Comparison of ENCODE assay signal across 15 cellular contexts in the genomic region with DNA sequence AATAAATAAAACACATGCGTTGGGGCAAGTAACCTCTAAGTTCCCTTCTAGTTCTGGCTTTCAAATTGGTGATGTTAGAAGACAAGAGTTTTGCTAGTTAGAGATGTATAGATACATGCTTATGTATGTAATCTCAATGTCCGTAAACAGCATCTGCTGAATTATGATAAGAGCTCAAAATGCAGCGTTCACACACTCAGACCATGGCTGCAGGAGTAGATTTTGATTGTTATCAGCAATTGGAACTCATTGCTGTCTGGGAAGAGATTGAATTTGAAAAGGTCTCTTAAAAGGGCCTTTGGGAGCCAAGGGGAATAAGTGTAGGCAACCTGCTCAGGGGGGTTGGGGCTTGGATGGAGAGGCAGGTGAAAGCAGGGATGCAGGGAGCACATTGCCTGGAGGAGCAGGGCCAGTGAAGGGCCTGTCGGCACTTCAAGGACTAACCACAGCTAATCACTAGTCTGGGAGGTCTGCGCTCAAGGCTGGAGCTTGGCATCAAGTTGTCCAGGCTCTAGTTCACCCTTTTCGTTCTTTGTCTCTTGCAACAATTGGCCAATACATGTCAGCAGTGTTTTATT. TPM values are rescaled to one million over a fixed set of nuclear protein-coding genes. Genes with fewer than 3 reads are reported as not detected.
DNase-seq lines count a peak whose midpoint lies in the region; ATAC-seq and TF ChIP-seq lines count a peak whose summit lies in the region.
"Had no signal": no experiment of that assay in that cellular context is flagged by ENCODE, and none has a peak within 500 bp of the region (broad histone marks: within the 10 kb centered on the region; RNA-seq: fewer than 3 reads in every experiment).

No MANE protein-coding gene starts in this region.

- peaks cover 6% of the 10 kb centered on the region for H3K4me1 Mint-ChIP-seq in activated T-cell treated with anti-CD3 and anti-CD28 coated beads, Interleukin-2, amount 50 U/mL, for 4 hours (ENCODE audit: low read depth)
- peaks cover 5% of the 10 kb centered on the region for H3K4me1 Mint-ChIP-seq in activated T-cell treated with anti-CD3 and anti-CD28 coated beads, Interleukin-2, amount 50 U/mL, for 24 hours (ENCODE audit: low read depth)
- H3K4me1 Mint-ChIP-seq in CD14-positive monocyte, result peaks cover 10% of the 10 kb centered on the region

- peak overlapping the region; percentile 36; the same call in 1 of the 2 replicates for H3K9ac ChIP-seq in iPS-20b (ENCODE audit: low read depth, low read length)
- no peak overlapping the region for H3K9ac ChIP-seq in smooth muscle cell (ENCODE audit: low read depth)

- 42% methylated on average over 6 of the region's 6 CpGs for WGBS in smooth muscle cell (ENCODE audit: low lambda C conversion rate)

- H3K36me3 ChIP-seq in iPS-20b (ENCODE audit: insufficient read depth, low read depth, low read length), result no peaks in the 10 kb centered on the region
- H3K36me3 ChIP-seq in smooth muscle cell (ENCODE audit: low read depth), result no peaks in the 10 kb centered on the region
- H3K36me3 ChIP-seq: vagina had no signal

- no peaks in the 10 kb centered on the region for H3K9me3 Mint-ChIP-seq in activated T-cell treated with anti-CD3 and anti-CD28 coated beads, Interleukin-2, amount 50 U/mL, for 4 hours
- H3K9me3 Mint-ChIP-seq in activated T-cell treated with anti-CD3 and anti-CD28 coated beads, Interleukin-2, amount 50 U/mL, for 24 hours, result peaks cover under 1% of the 10 kb centered on the region
- H3K9me3 Mint-ChIP-seq in CD14-positive monocyte, result peaks cover 0 to 3% (median 0%) of the 10 kb centered on the region in 7 donors

- H3K4me2 ChIP-seq in smooth muscle cell, result peak overlapping the region; percentile 91

- no peaks in the 10 kb centered on the region for H4K20me1 ChIP-seq in smooth muscle cell (ENCODE audit: low read depth)

- H3K27ac ChIP-seq in iPS-20b (ENCODE audit: low read length), result no peak overlapping the region
- H3K27ac ChIP-seq in smooth muscle cell (ENCODE audit: low read depth), result no peak overlapping the region
- H3K27ac ChIP-seq: vagina had no signal

- peak overlapping the region; percentile 69 for H3K4me3 Mint-ChIP-seq in activated T-cell treated with anti-CD3 and anti-CD28 coated beads, Interleukin-2, amount 50 U/mL, for 4 hours
- no peak overlapping the region for H3K4me3 Mint-ChIP-seq in activated T-cell treated with anti-CD3 and anti-CD28 coated beads, Interleukin-2, amount 50 U/mL, for 24 hours
- peak overlapping the region in 1 of 2 donors; percentile 87 for H3K4me3 Mint-ChIP-seq in CD14-positive monocyte

- TF ChIP-seq CTCF in smooth muscle cell (IDR thresholded peaks at IDR 0.05; ENCODE audit: borderline replicate concordance, insufficient read depth, poor library complexity, severe bottlenecking) (no peak), CD14-positive monocyte (IDR thresholded peaks at IDR 0.05) (no peak)

- H2AFZ ChIP-seq in smooth muscle cell (ENCODE audit: low read depth), result peak overlapping the region; percentile 76

- H3K27me3 ChIP-seq in iPS-20b (ENCODE audit: insufficient read depth, low read length) (peaks cover 8% of the 10 kb centered on the region), smooth muscle cell (ENCODE audit: low read depth) (no peaks in the 10 kb centered on the region)
- H3K27me3 ChIP-seq: vagina had no signal

- no peaks in the 10 kb centered on the region for H3F3A ChIP-seq in smooth muscle cell (ENCODE audit: low read depth)

- no peaks in the 10 kb centered on the region for H3K36me3 Mint-ChIP-seq in activated T-cell treated with anti-CD3 and anti-CD28 coated beads, Interleukin-2, amount 50 U/mL, for 4 hours (ENCODE audit: insufficient read depth)
- H3K36me3 Mint-ChIP-seq in activated T-cell treated with anti-CD3 and anti-CD28 coated beads, Interleukin-2, amount 50 U/mL, for 24 hours (ENCODE audit: low read depth), result no peaks in the 10 kb centered on the region
- no peaks in the 10 kb centered on the region for H3K36me3 Mint-ChIP-seq in CD14-positive monocyte

- peaks cover 23% of the 10 kb centered on the region for H3K27me3 Mint-ChIP-seq in activated T-cell treated with anti-CD3 and anti-CD28 coated beads, Interleukin-2, amount 50 U/mL, for 4 hours (ENCODE audit: low read depth)
- peaks cover 24% of the 10 kb centered on the region for H3K27me3 Mint-ChIP-seq in activated T-cell treated with anti-CD3 and anti-CD28 coated beads, Interleukin-2, amount 50 U/mL, for 24 hours
- peaks cover 0 to 14% (median 5%) of the 10 kb centered on the region in 3 donors for H3K27me3 Mint-ChIP-seq in CD14-positive monocyte (ENCODE audit: low read depth in 3 of 3)

- no peak for ATAC-seq in activated T-cell treated with anti-CD3 and anti-CD28 coated beads, Interleukin-2, amount 50 U/mL, for 4 hours
- ATAC-seq in left cardiac atrium, result no peak

- no peaks in the 10 kb centered on the region for H3K79me2 ChIP-seq in smooth muscle cell (ENCODE audit: low read depth)

- H3K4me3 ChIP-seq in iPS-20b (ENCODE audit: low read length) (no peak overlapping the region; the same call in 1 of the 2 replicates), smooth muscle cell (peak overlapping the region; percentile 52)
- H3K4me3 ChIP-seq: GM12878 had no signal

- no peaks in the 10 kb centered on the region for H3K9me3 ChIP-seq in iPS-20b (ENCODE audit: insufficient read depth, low read depth, low read length)
- H3K9me3 ChIP-seq in smooth muscle cell (replicated peaks; ENCODE audit: low read depth), result no peaks in the 10 kb centered on the region
- H3K9me3 ChIP-seq: vagina had no signal

- H3K27ac Mint-ChIP-seq in activated T-cell treated with anti-CD3 and anti-CD28 coated beads, Interleukin-2, amount 50 U/mL, for 24 hours, result no peak overlapping the region
- H3K27ac Mint-ChIP-seq in CD14-positive monocyte, result no peak overlapping the region
- H3K27ac Mint-ChIP-seq: activated naive CD8-positive, alpha-beta T cell treated with anti-CD3 and anti-CD28 coated beads for 36 hours had no signal

- H3K4me1 ChIP-seq in iPS-20b (ENCODE audit: insufficient read depth, low read length) (no peaks in the 10 kb centered on the region), smooth muscle cell (ENCODE audit: low read depth) (peaks cover 6% of the 10 kb centered on the region)
- H3K4me1 ChIP-seq: vagina had no signal

- intact Hi-C loops in CD14-positive monocyte (cut with micrococcal nuclease) (loop anchor here in 1 of 2 donors (10.0 kb wide), 1 partner anchor 110 kb away; no protein-coding TSS in a partner anchor), left cardiac atrium (cut with DNase I) (loop anchor here (5.0 kb wide), 2 partner anchors 57 to 107 kb away; no protein-coding TSS in a partner anchor)

- DNase-seq in activated T-cell treated with anti-CD3 and anti-CD28 coated beads, Interleukin-2, amount 50 U/mL, for 4 hours, result no peak
- DNase-seq in activated T-cell treated with anti-CD3 and anti-CD28 coated beads, Interleukin-2, amount 50 U/mL, for 24 hours, result no peak
- DNase-seq in SK-N-DZ (ENCODE audit: low spot score), result peak; percentile 96
- DNase-seq in smooth muscle cell (lab: John Stamatoyannopoulos, UW; ENCODE audit: unreplicated experiment), result no peak
- no peak for DNase-seq in CD14-positive monocyte (ENCODE audit: low spot score)
- no peak for DNase-seq in T1000 (lab: John Stamatoyannopoulos, UW)
- no peak for DNase-seq in left cardiac atrium
- DNase-seq: GOT3 had no signal

RNA-seq across cellular contexts. Expression of a gene that starts 2.7 kb away (rescaled TPM):
- total RNA-seq in activated T-cell treated with anti-CD3 and anti-CD28 coated beads, Interleukin-2, amount 50 U/mL, for 4 hours, result under 1 TPM; 0.08 to 0.38 (median 0.13) TPM
- 0.21 and 0.22 TPM in 2 replicates for polyA plus RNA-seq in SK-N-DZ (2014; cell fraction: cytosol; rRNA removed)
- polyA plus RNA-seq in SK-N-DZ (2014; cell fraction: nucleus; rRNA removed), result 0.17 and 1.5 TPM in 2 replicates
- 2.7 and 3.7 TPM in 2 replicates for total RNA-seq in smooth muscle cell
- 0.86 and 1.7 TPM in 2 replicates for polyA plus RNA-seq in smooth muscle cell
- polyA plus RNA-seq in CD14-positive monocyte, result under 1 TPM in 1 of 2 donors, not detected in 1; 0.69 TPM
- total RNA-seq in left cardiac atrium, result 1 to 10 TPM in 1 of 2 donors, under 1 TPM in 1; 0.65 to 1.1 TPM

RNA-seq across cellular contexts. Expression of a gene that starts 29.2 kb away (rescaled TPM):
- 1 to 10 TPM; 1.7 to 4.7 (median 2.8) TPM for total RNA-seq in activated T-cell treated with anti-CD3 and anti-CD28 coated beads, Interleukin-2, amount 50 U/mL, for 4 hours
- 113 and 114 TPM in 2 replicates for polyA plus RNA-seq in SK-N-DZ (2014; cell fraction: cytosol; rRNA removed)
- polyA plus RNA-seq in SK-N-DZ (2014; cell fraction: nucleus; rRNA removed), result 62.8 and 77.8 TPM in 2 replicates
- total RNA-seq in smooth muscle cell (17.8 and 41.8 TPM in 2 replicates), left cardiac atrium (10 to 100 TPM; 31.9 to 35.2 TPM)
- polyA plus RNA-seq in smooth muscle cell (24.7 and 33.1 TPM in 2 replicates), CD14-positive monocyte (10 to 100 TPM; 13.9 to 18.7 TPM)

RNA-seq across cellular contexts. Expression of a gene that starts 32.9 kb away (rescaled TPM):
- not detected for total RNA-seq in activated T-cell treated with anti-CD3 and anti-CD28 coated beads, Interleukin-2, amount 50 U/mL, for 4 hours
- polyA plus RNA-seq in SK-N-DZ (2014; cell fraction: cytosol; rRNA removed), result 0.05 and 0.08 TPM in 2 replicates
- polyA plus RNA-seq in SK-N-DZ (2014; cell fraction: nucleus; rRNA removed), result 0.20 TPM in 1 of 2 replicates, not detected in the other
- total RNA-seq in smooth muscle cell (not detected in 2 replicates), left cardiac atrium (not detected)
- polyA plus RNA-seq in smooth muscle cell (not detected in 2 replicates), CD14-positive monocyte (not detected)
- total RNA-seq: activated CD8-positive, alpha-beta memory T cell treated with anti-CD3 and anti-CD28 coated beads for 36 hours; activated naive CD8-positive, alpha-beta T cell treated with anti-CD3 and anti-CD28 coated beads for 36 hours; GM12878; RPMI7951; vagina had no signal
- polyA plus RNA-seq: GM12878, neural cell had no signal

RNA-seq across cellular contexts. Expression of a gene that starts 55.0 kb away (rescaled TPM):
- total RNA-seq in activated T-cell treated with anti-CD3 and anti-CD28 coated beads, Interleukin-2, amount 50 U/mL, for 4 hours, result 10 to 100 TPM in 2 of 3 donors, 1 to 10 TPM in 1; 8.3 to 12.1 (median 10.5) TPM
- 3.9 and 5.7 TPM in 2 replicates for polyA plus RNA-seq in SK-N-DZ (2014; cell fraction: cytosol; rRNA removed)
- polyA plus RNA-seq in SK-N-DZ (2014; cell fraction: nucleus; rRNA removed), result 5.2 and 7.3 TPM in 2 replicates
- 18.9 and 19.7 TPM in 2 replicates for total RNA-seq in smooth muscle cell
- polyA plus RNA-seq in smooth muscle cell, result 9.9 and 14.7 TPM in 2 replicates
- polyA plus RNA-seq in CD14-positive monocyte, result 1 to 10 TPM; 5.5 to 7.3 TPM
- 10 to 100 TPM in 1 of 2 donors, 1 to 10 TPM in 1; 9.7 to 13.1 TPM for total RNA-seq in left cardiac atrium
